Comparison of ENCODE assay signal across 4 cellular contexts in the genomic region with DNA sequence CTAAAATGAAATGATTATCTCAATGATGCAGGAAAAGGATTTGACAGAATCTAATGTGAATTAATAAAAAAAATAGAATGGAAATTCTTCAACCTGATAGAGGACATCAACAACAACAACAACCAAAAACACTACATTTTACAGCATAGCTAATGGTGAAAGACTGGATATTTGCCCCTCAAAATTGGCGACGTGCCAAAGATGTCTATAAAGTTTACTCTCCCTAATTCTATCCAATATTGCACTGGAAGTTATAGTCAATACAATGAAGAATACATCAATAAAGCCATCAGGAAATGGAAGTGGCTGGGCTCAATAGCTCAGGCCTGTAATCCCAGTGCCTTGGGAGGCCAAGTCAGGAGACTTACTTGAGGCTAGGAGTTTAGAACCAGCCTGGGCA. TPM values are rescaled to one million over a fixed set of nuclear protein-coding genes. Genes with fewer than 3 reads are reported as not detected.
"Had no signal": no experiment of that assay in that cellular context is flagged by ENCODE, and none has a peak within 500 bp of the region (broad histone marks: within the 10 kb centered on the region; RNA-seq: fewer than 3 reads in every experiment).

No MANE protein-coding gene starts in this region.

RNA-seq across cellular contexts. Expression of gene SFTPA1, which starts 42.0 kb away (rescaled TPM):
- total RNA-seq: LHCN-M2, M059J, MCF 10A, NCI-H460 had no signal
